ENCODE assay signal across 8 cellular contexts in the genomic region with DNA sequence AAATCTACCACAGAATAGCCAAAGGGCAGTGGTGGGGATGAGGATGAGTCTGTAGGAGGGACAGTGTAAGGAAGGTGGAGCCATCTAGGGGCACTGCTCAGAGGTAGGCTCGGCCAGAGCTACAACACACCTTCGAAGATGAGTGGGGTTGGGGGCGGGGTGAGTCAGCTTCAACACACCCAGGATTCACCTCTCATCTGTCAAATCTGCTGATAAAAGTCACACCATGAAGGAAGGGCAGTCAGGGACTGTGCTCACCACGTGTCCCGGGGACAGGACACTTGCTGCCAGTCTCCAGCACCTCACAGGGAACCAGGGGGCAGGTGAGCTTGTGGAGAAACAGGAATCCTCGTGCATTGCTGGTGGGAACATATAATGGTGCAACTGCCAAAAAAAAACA.
A peak's percentile ranks its signal among the peaks of the same experiment; 100 is the strongest.
DNase-seq lines count a peak whose midpoint lies in the region; ATAC-seq and TF ChIP-seq lines count a peak whose summit lies in the region.

No MANE protein-coding gene starts in this region.

- no peaks in the 10 kb centered on the region; the same call in 1 of the 2 replicates for H3K36me3 ChIP-seq in H7 (replicated peaks; ENCODE audit: control insufficient read depth, insufficient read depth, low read length)

- no peaks in the 10 kb centered on the region for H3K27me3 ChIP-seq in H7 (ENCODE audit: control insufficient read depth, insufficient read depth, low read length)

- peak; percentile 32 for TF ChIP-seq CTCF in epithelial cell of proximal tubule (conservative IDR thresholded peaks at IDR 0.05; ENCODE audit: low read depth, low read length)

- DNase-seq in H7 (peak; percentile 82), epithelial cell of proximal tubule (ENCODE audit: low read depth) (no peak), NCI-H2171 (lab: John Stamatoyannopoulos, UW) (no peak), GOT3 (lab: John Stamatoyannopoulos, UW) (no peak)
- DNase-seq in activated CD4-positive, alpha-beta T cell treated with anti-CD3 and anti-CD28 coated beads, Interleukin-2, amount 50 U/mL, for 4 hours: peak; percentile 63 to 70
- peak; percentile 71 to 73 for DNase-seq in stimulated activated CD4-positive, alpha-beta T cell treated with anti-CD3 and anti-CD28 coated beads, Interleukin-2, amount 100 ng/mL, for 24 hours

- H3K4me3 ChIP-seq in H7 (ENCODE audit: insufficient read depth, low read depth, low read length) (no peak overlapping the region), epithelial cell of proximal tubule (ENCODE audit: low read depth, low read length) (no peak overlapping the region)

- ATAC-seq in HG03469 (IDR thresholded peaks at IDR 0.05; ENCODE audit: unreplicated experiment): no peak
- ATAC-seq in HG03025 (IDR thresholded peaks at IDR 0.05; ENCODE audit: low FRiP score, unreplicated experiment): no peak

Comparison
In these comparisons a context has a peak if more than half of its experiments do, and no peak if none do; other contexts are left out.
1. DNase-seq: peak in H7 (single experiment), activated CD4-positive, alpha-beta T cell treated with anti-CD3 and anti-CD28 coated beads, Interleukin-2, amount 50 U/mL, for 4 hours (2 of 2) and stimulated activated CD4-positive, alpha-beta T cell treated with anti-CD3 and anti-CD28 coated beads, Interleukin-2, amount 100 ng/mL, for 24 hours (2 of 2); none in epithelial cell of proximal tubule (single experiment), NCI-H2171 (single experiment) and GOT3 (single experiment).